In genomic region chr17:45148183-45149036, GRCh38 we compare ENCODE assay signal across 8 cellular contexts. TPM values are rescaled to one million over a fixed set of nuclear protein-coding genes. Genes with fewer than 3 reads are reported as not detected.
A peak's percentile ranks its signal among the peaks of the same experiment; 100 is the strongest.
DNase-seq lines count a peak whose midpoint lies in the region; ATAC-seq and TF ChIP-seq lines count a peak whose summit lies in the region.

Gene HEXIM1, plus strand, starts transcription at chr17:45148475. Its CDS starts 716 bp downstream, at chr17:45149191.

- intact Hi-C loops in Right ventricle myocardium inferior (cut with DNase I): loop anchor here (10.0 kb wide), 1 partner anchor 166 kb away; the partner anchor contains the start of gene MAP3K14
- intact Hi-C loops in ovary (cut with DNase I): loop anchor here in 1 of 4 donors (1.0 kb wide), 1 partner anchor 13 kb away; the partner anchor contains the start of gene HEXIM2
- intact Hi-C loops in thyroid gland (cut with DNase I): loop anchor here (10.0 kb wide), 1 partner anchor 236 kb away; no protein-coding TSS in a partner anchor

- H3K36me3 ChIP-seq in ovary: no peaks in the 10 kb centered on the region
- H3K36me3 ChIP-seq in thyroid gland: no peaks in the 10 kb centered on the region

- H3K9me3 ChIP-seq in ovary (no peaks in the 10 kb centered on the region), thyroid gland (no peaks in the 10 kb centered on the region)

- H3K9me3 Mint-ChIP-seq in activated naive CD8-positive, alpha-beta T cell treated with anti-CD3 and anti-CD28 coated beads, Interleukin-2, amount 50 U/mL, for 24 hours: no peaks in the 10 kb centered on the region

- H3K4me3 ChIP-seq in GM12864 (ENCODE audit: low read depth, low read length) (peak within 1 kb of the TSS; percentile 74), ovary (peak within 1 kb of the TSS; percentile 76), thyroid gland (replicated peaks in 1 of 3) (peak within 1 kb of the TSS; percentile 57 to 71 (median 58))

- 0% methylated on average over 58 of the region's 58 CpGs for WGBS in ovary, 3 donors
- 0% methylated on average over 52 to 58 of the region's 58 CpGs for WGBS in thyroid gland, 2 donors

- H3K4me1 ChIP-seq in ovary (ENCODE audit: insufficient read depth) (peaks cover 13% of the 10 kb centered on the region), thyroid gland (peaks cover 17 to 41% of the 10 kb centered on the region in 2 donors)

- H3K27me3 ChIP-seq in ovary (no peaks in the 10 kb centered on the region), thyroid gland (no peaks in the 10 kb centered on the region)

- peak within 1 kb of the TSS; percentile 100 for H3K27ac Mint-ChIP-seq in activated naive CD8-positive, alpha-beta T cell treated with anti-CD3 and anti-CD28 coated beads, Interleukin-2, amount 50 U/mL, for 24 hours

- TF ChIP-seq CTCF in GM12864 (IDR thresholded peaks at IDR 0.05; ENCODE audit: low read depth, low read length, missing control alignments) (no peak), ovary (IDR thresholded peaks at IDR 0.05) (peak in 2 of 3 donors; percentile 18 to 30), thyroid gland (IDR thresholded peaks at IDR 0.05) (no peak)

- peaks cover 4% of the 10 kb centered on the region for H3K27me3 Mint-ChIP-seq in activated naive CD8-positive, alpha-beta T cell treated with anti-CD3 and anti-CD28 coated beads, Interleukin-2, amount 50 U/mL, for 24 hours

- peaks cover 54% of the 10 kb centered on the region for H3K4me1 Mint-ChIP-seq in activated naive CD8-positive, alpha-beta T cell treated with anti-CD3 and anti-CD28 coated beads, Interleukin-2, amount 50 U/mL, for 24 hours

- peaks cover 25% of the 10 kb centered on the region for H3K36me3 Mint-ChIP-seq in activated naive CD8-positive, alpha-beta T cell treated with anti-CD3 and anti-CD28 coated beads, Interleukin-2, amount 50 U/mL, for 24 hours (ENCODE audit: low read depth)

- TF ChIP-seq POLR2A in ovary (IDR thresholded peaks at IDR 0.05): peak; percentile 99
- peak; percentile 96 to 100 for TF ChIP-seq POLR2A in thyroid gland (IDR thresholded peaks at IDR 0.05)

- peak; percentile 8 for TF ChIP-seq EP300 in ovary (IDR thresholded peaks at IDR 0.05)

- peak within 1 kb of the TSS; percentile 97 for H3K4me3 Mint-ChIP-seq in activated naive CD8-positive, alpha-beta T cell treated with anti-CD3 and anti-CD28 coated beads, Interleukin-2, amount 50 U/mL, for 24 hours

- ATAC-seq in HG02763 (IDR thresholded peaks at IDR 0.05; ENCODE audit: unreplicated experiment) (peak; percentile 73), Right ventricle myocardium inferior (peak; percentile 80)
- ATAC-seq in activated naive CD8-positive, alpha-beta T cell treated with anti-CD3 and anti-CD28 coated beads, Interleukin-2, amount 50 U/mL, for 24 hours: peak; percentile 75

- DNase-seq in GM12864 (ENCODE audit: low read depth) (peak; percentile 99), NCI-H1417 treated with DMSO at 0.1 percent for 48 hours (lab: John Stamatoyannopoulos, UW) (peak; percentile 96), SW480 (ENCODE audit: low spot score) (peak; percentile 99), Right ventricle myocardium inferior (ENCODE audit: missing footprints) (peak; percentile 100), ovary (peak; percentile 99 to 100 (median 99)), thyroid gland (peak; percentile 99)
- peak; percentile 99 for DNase-seq in activated naive CD8-positive, alpha-beta T cell treated with anti-CD3 and anti-CD28 coated beads, Interleukin-2, amount 50 U/mL, for 24 hours

- peak within 1 kb of the TSS; percentile 95 to 97 for H3K27ac ChIP-seq in ovary
- peak within 1 kb of the TSS; percentile 93 to 99 (median 98) for H3K27ac ChIP-seq in thyroid gland

RNA-seq across cellular contexts. Expression of gene HEXIM1, which starts in this region (rescaled TPM):
- total RNA-seq in Right ventricle myocardium inferior (33.1 TPM), ovary (10 to 100 TPM; 17.0 to 37.8 (median 27.9) TPM), thyroid gland (10 to 100 TPM; 15.6 to 33.5 (median 18.4) TPM)
- 10 to 100 TPM; 14.4 to 26.9 TPM for polyA plus RNA-seq in ovary

Comparison
In these comparisons a context has a peak if more than half of its experiments do, and no peak if none do; other contexts are left out.
1. Peak in every context shown above with its lines: DNase-seq, ATAC-seq, H3K4me3 ChIP-seq and H3K27ac ChIP-seq.
2. CTCF ChIP-seq: peak in ovary (2 of 3); none in GM12864 (single experiment) and thyroid gland (0 of 6).